ENCODE assay signal across 16 cellular contexts in the genomic region with DNA sequence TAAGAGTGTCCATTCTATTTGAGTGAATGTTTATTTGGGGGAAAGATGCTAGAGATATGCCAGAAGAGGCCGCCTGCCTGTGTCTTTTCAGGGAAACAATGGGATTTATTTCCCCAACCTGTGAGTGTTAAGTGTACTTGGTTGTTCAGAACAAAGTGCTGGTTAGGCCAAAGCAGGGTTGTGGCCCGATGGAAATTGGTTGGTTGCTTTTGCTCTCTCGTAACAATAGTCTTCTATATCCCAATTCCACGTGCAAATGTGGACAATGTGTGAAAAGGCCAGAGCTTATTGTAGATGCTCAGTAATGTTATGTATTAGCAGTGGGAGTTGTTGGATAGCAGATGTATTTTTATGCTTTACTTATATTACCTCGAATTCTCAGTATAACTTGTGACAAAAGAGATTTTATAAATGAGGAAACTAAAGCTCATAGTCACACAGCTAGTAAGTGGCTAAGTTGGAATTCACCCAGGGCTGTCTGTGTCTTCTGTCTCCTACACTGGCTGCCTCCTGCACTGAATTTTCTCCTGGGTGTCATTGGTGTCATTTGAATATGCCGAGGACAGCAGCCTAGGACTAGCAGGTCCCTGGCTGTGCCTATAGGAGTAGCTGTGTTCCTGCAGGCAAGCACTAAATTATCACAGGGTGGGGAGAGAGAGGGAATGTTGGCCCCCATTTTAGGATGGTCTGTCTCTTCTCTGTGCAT. TPM values are rescaled to one million over a fixed set of nuclear protein-coding genes. Genes with fewer than 3 reads are reported as not detected.
DNase-seq lines count a peak whose midpoint lies in the region; ATAC-seq and TF ChIP-seq lines count a peak whose summit lies in the region.
"Had no signal": no experiment of that assay in that cellular context is flagged by ENCODE, and none has a peak within 500 bp of the region (broad histone marks: within the 10 kb centered on the region; RNA-seq: fewer than 3 reads in every experiment).

No MANE protein-coding gene starts in this region.

- TF ChIP-seq POLR2A in heart left ventricle (IDR thresholded peaks at IDR 0.05): no peak

- H3K27me3 ChIP-seq in PC-3 (ENCODE audit: low read length): no peaks in the 10 kb centered on the region
- H3K27me3 ChIP-seq in heart left ventricle: no peaks in the 10 kb centered on the region
- no peaks in the 10 kb centered on the region for H3K27me3 ChIP-seq in osteoblast (ENCODE audit: insufficient read depth, low read length)
- no peaks in the 10 kb centered on the region for H3K27me3 ChIP-seq in hepatocyte
- H3K27me3 ChIP-seq: gastrocnemius medialis, uterus had no signal

- CTCF ChIA-PET in PC-3 (lab: Charles Lee): no interaction called here

- peak overlapping the region; percentile 9; the same call in 1 of the 2 replicates for H3K4me3 ChIP-seq in PC-3 (ENCODE audit: low read length)
- no peak overlapping the region for H3K4me3 ChIP-seq in heart left ventricle
- no peak overlapping the region for H3K4me3 ChIP-seq in osteoblast (ENCODE audit: insufficient read depth, low read length)
- no peak overlapping the region for H3K4me3 ChIP-seq in hepatocyte
- H3K4me3 ChIP-seq: gastrocnemius medialis, uterus had no signal

- H3K9ac ChIP-seq in PC-3 (ENCODE audit: low read length): peak overlapping the region; percentile 71
- H3K9ac ChIP-seq: parathyroid adenoma had no signal

- H4K20me1 ChIP-seq in PC-3 (ENCODE audit: low read length): no peaks in the 10 kb centered on the region
- H4K20me1 ChIP-seq in osteoblast (ENCODE audit: insufficient read depth, low read length): no peaks in the 10 kb centered on the region
- no peaks in the 10 kb centered on the region for H4K20me1 ChIP-seq in hepatocyte (ENCODE audit: insufficient read depth, poor library complexity, severe bottlenecking)

- 68 to 73% (median 70%) methylated on average over 6 of the region's 6 CpGs for WGBS in heart left ventricle, 4 donors
- 81% methylated on average over 6 of the region's 6 CpGs for WGBS in hepatocyte (ENCODE audit: low lambda C conversion rate, missing lambda C conversion rate)

- H3F3A ChIP-seq in PC-3 (ENCODE audit: low read length, unreplicated experiment): peaks cover 8% of the 10 kb centered on the region

- H3K36me3 ChIP-seq in PC-3 (ENCODE audit: low read depth, low read length) (no peaks in the 10 kb centered on the region), heart left ventricle (no peaks in the 10 kb centered on the region), osteoblast (ENCODE audit: insufficient read depth, low read length) (no peaks in the 10 kb centered on the region), hepatocyte (replicated peaks; ENCODE audit: insufficient read depth, low read depth) (no peaks in the 10 kb centered on the region)
- H3K36me3 ChIP-seq: gastrocnemius medialis, uterus had no signal

- no peaks in the 10 kb centered on the region for H3K9me3 ChIP-seq in PC-3 (ENCODE audit: low read length)
- no peaks in the 10 kb centered on the region for H3K9me3 ChIP-seq in heart left ventricle
- no peaks in the 10 kb centered on the region for H3K9me3 ChIP-seq in osteoblast (ENCODE audit: low read depth, low read length)
- H3K9me3 ChIP-seq in hepatocyte (ENCODE audit: low read depth): no peaks in the 10 kb centered on the region
- H3K9me3 ChIP-seq: gastrocnemius medialis, uterus had no signal

- peaks cover 45% of the 10 kb centered on the region for H3K4me1 ChIP-seq in PC-3 (ENCODE audit: insufficient read depth, low read length)
- H3K4me1 ChIP-seq in heart left ventricle: peaks cover 0 to 34% (median 12%) of the 10 kb centered on the region in 12 donors
- H3K4me1 ChIP-seq in osteoblast (ENCODE audit: insufficient read depth, low read length): peaks cover 23% of the 10 kb centered on the region
- peaks cover 7% of the 10 kb centered on the region for H3K4me1 ChIP-seq in hepatocyte (ENCODE audit: insufficient read depth)
- H3K4me1 ChIP-seq: uterus had no signal

- no peak overlapping the region for H2AFZ ChIP-seq in PC-3 (ENCODE audit: low read length)
- H2AFZ ChIP-seq in osteoblast (ENCODE audit: low read length): no peak overlapping the region
- H2AFZ ChIP-seq in hepatocyte: no peak overlapping the region
- H2AFZ ChIP-seq: parathyroid adenoma had no signal

- H3K9me2 ChIP-seq in PC-3 (replicated peaks; ENCODE audit: low read length) (no peaks in the 10 kb centered on the region), hepatocyte (replicated peaks; ENCODE audit: insufficient read depth) (no peaks in the 10 kb centered on the region)

- ATAC-seq in PC-3 (no peak), heart left ventricle (peak; percentile 67 to 78 (median 72)), HG02970 (IDR thresholded peaks at IDR 0.05; ENCODE audit: low FRiP score, unreplicated experiment) (no peak)
- ATAC-seq: activated naive CD8-positive, alpha-beta T cell treated with anti-CD3 and anti-CD28 coated beads, Interleukin-2, amount 50 U/mL, for 24 hours; activated T-cell treated with anti-CD3 and anti-CD28 coated beads, Interleukin-2, amount 50 U/mL, for 72 hours; gastrocnemius medialis had no signal

- intact Hi-C loops in PC-3 (cut with micrococcal nuclease) (no loop called here), heart left ventricle (cut with DNase I) (no loop called here)

- TF ChIP-seq CTCF in PC-3 (conservative IDR thresholded peaks at IDR 0.05; ENCODE audit: low read depth, low read length) (no peak), heart left ventricle (IDR thresholded peaks at IDR 0.05) (peak in 3 of 12 donors; percentile 17 to 22 (median 17)), osteoblast (IDR thresholded peaks at IDR 0.05; ENCODE audit: extremely low read depth, low read depth, low read length) (no peak), hepatocyte (IDR thresholded peaks at IDR 0.05; ENCODE audit: poor library complexity) (no peak)

- no TSS peak for BruUV-seq in PC-3 (replicated peaks; lab: Mats Ljungman, UMichigan)

- DNase-seq in CD1c-positive myeloid dendritic cell (ENCODE audit: extremely low spot score): peak; percentile 31
- DNase-seq in PC-3: no peak
- peak in 1 of 5 donors; percentile 29 for DNase-seq in heart left ventricle
- DNase-seq in osteoblast (ENCODE audit: insufficient read length, low spot score, missing footprints): peak; percentile 45
- no peak for DNase-seq in iPS-NIHi11 (ENCODE audit: low spot score)
- DNase-seq in A172 (ENCODE audit: low spot score): no peak
- no peak for DNase-seq in hepatocyte (ENCODE audit: low spot score)
- DNase-seq: activated CD4-positive, alpha-beta T cell treated with anti-CD3 and anti-CD28 coated beads, Interleukin-2, amount 50 U/mL, for 4 hours; activated naive CD8-positive, alpha-beta T cell treated with anti-CD3 and anti-CD28 coated beads, Interleukin-2, amount 50 U/mL, for 24 hours; activated T-cell treated with anti-CD3 and anti-CD28 coated beads, Interleukin-2, amount 50 U/mL, for 72 hours; gastrocnemius medialis; NCI-H2029; stimulated activated naive CD4-positive, alpha-beta T cell; uterus had no signal

- H3K27ac ChIP-seq in PC-3 (ENCODE audit: low read length) (peak overlapping the region; percentile 98), heart left ventricle (peak overlapping the region in 6 of 12 donors; percentile 13 to 61 (median 22)), osteoblast (ENCODE audit: low read depth, low read length) (peak overlapping the region; percentile 43), hepatocyte (no peak overlapping the region)
- H3K27ac ChIP-seq: parathyroid adenoma, uterus had no signal

- H3K79me2 ChIP-seq in PC-3 (ENCODE audit: low read length): peaks cover 80% of the 10 kb centered on the region
- H3K79me2 ChIP-seq in osteoblast (ENCODE audit: insufficient read depth, low read length): peaks cover 72% of the 10 kb centered on the region
- H3K79me2 ChIP-seq in hepatocyte: peaks cover 68% of the 10 kb centered on the region

- POLR2A ChIA-PET in PC-3 (lab: Charles Lee; ENCODE audit: unreplicated experiment): no interaction called here

- peak overlapping the region; percentile 83 for H3K4me2 ChIP-seq in PC-3 (ENCODE audit: low read length)
- no peak overlapping the region for H3K4me2 ChIP-seq in osteoblast (ENCODE audit: insufficient read depth, low read length)
- no peak overlapping the region for H3K4me2 ChIP-seq in hepatocyte

RNA-seq across cellular contexts. Expression of gene GPD2, which starts 21.5 kb away (rescaled TPM):
- total RNA-seq in PC-3 (2014; rRNA removed) (91.3 and 107 TPM in 2 replicates), heart left ventricle (10 to 100 TPM; 12.9 to 24.8 (median 14.4) TPM), osteoblast (53.0 and 59.7 TPM in 2 replicates), hepatocyte (63.7 and 71.7 TPM in 2 replicates)
- polyA plus RNA-seq in heart left ventricle (1 to 10 TPM; 3.5 to 7.3 TPM), hepatocyte (6.7 and 10.8 TPM in 2 replicates)
- total RNA-seq in A172 (2014; rRNA removed; shearing (Covaris generic)): 93.5 and 114 TPM in 2 replicates

Comparison
In these comparisons a context has a peak if more than half of its experiments do, and no peak if none do; other contexts are left out.
1. DNase-seq: peak in CD1c-positive myeloid dendritic cell (single experiment) and osteoblast (single experiment); none in PC-3 (single experiment), iPS-NIHi11 (single experiment), A172 (single experiment) and hepatocyte (single experiment).
2. ATAC-seq: peak in heart left ventricle (4 of 4); none in PC-3 (single experiment) and HG02970 (single experiment).